In the genomic region with DNA sequence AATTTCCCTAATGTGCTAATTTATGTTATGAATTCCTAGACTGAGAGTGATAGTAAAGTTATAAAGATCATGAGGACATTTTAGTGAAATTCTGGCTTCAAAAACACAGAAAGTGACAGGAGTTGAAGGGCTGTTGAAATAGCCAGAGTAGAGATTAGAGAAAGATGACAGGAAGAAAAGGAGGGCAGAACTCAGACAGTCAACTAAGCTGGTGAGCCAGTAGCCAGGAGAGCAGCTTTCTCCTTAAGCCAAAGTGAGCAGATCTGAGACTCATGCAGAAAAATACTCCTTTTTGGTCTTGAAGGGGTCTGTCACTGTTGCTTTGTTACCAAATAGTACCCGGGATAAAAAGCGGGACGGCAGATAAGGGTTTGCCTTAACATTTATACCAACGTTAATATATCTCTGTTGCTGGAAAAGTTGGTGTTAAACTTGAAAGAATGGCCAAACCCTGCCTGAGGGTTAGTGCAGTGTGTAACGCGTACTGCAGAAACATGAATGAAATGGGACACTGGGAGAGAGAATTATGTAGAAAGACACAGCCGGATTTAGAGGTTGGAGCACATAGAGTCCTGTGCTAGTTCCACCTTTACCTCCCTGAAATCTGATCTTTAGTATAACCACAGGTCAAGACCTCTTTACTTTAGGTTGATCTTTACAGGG, we compare ENCODE assay signal across 21 cellular contexts. TPM values are rescaled to one million over a fixed set of nuclear protein-coding genes. Genes with fewer than 3 reads are reported as not detected.
A peak's percentile ranks its signal among the peaks of the same experiment; 100 is the strongest.
DNase-seq lines count a peak whose midpoint lies in the region; ATAC-seq, FAIRE-seq and TF ChIP-seq lines count a peak whose summit lies in the region.
"Had no signal": no experiment of that assay in that cellular context is flagged by ENCODE, and none has a peak within 500 bp of the region (broad histone marks: within the 10 kb centered on the region; RNA-seq: fewer than 3 reads in every experiment).

No MANE protein-coding gene starts in this region.

- H3K27me3 Mint-ChIP-seq in progenitor cell of endocrine pancreas = no peaks in the 10 kb centered on the region
- H3K27me3 Mint-ChIP-seq: activated naive CD4-positive, alpha-beta T cell treated with anti-CD3 and anti-CD28 coated beads, Interleukin-2, amount 50 U/mL, for 24 hours; stimulated activated naive B cell treated with anti-CD40 and anti-IgM and Interleukin-4, amounts not matched to agents 10 μg/mL and 1 μg/mL and 100 μg/mL, for 72 hours had no signal

- TF ChIP-seq EP300 in A549 (IDR thresholded peaks at IDR 0.05) (no peak), esophagus muscularis mucosa (IDR thresholded peaks at IDR 0.05) (no peak)

- H3K36me3 Mint-ChIP-seq in progenitor cell of endocrine pancreas (ENCODE audit: insufficient read depth) = peaks cover 2% of the 10 kb centered on the region

- POLR2A ChIA-PET in A549 (lab: Yijun Ruan, JAX) (no interaction called here), Panc1 (lab: Charles Lee) (no interaction called here)

- intact Hi-C loops in Panc1 (cut with micrococcal nuclease; ENCODE audit: unreplicated experiment) (no loop called here), esophagus muscularis mucosa (cut with DNase I) (no loop called here), thyroid gland (cut with DNase I) (no loop called here)

- H3K27ac ChIP-seq in A549 = peak overlapping the region in 1 of 2 experiments; percentile 24; a peak in 2 of 6 replicates
- H3K27ac ChIP-seq in Panc1 (ENCODE audit: low read length) = peak overlapping the region; percentile 39; the same call in 1 of the 2 replicates
- peak overlapping the region; percentile 24 to 72 (median 41) for H3K27ac ChIP-seq in esophagus muscularis mucosa (replicated peaks in 1 of 4)
- no peak overlapping the region for H3K27ac ChIP-seq in SJCRH30
- no peak overlapping the region for H3K27ac ChIP-seq in thyroid gland
- H3K27ac ChIP-seq: spleen had no signal

- DNase-seq in A549 (ENCODE audit: low read depth in 1 of 2, low spot score in 1 of 2) (no peak), Panc1 (ENCODE audit: low read depth, low spot score) (no peak), esophagus muscularis mucosa (ENCODE audit: extremely low spot score) (no peak), progenitor cell of endocrine pancreas (ENCODE audit: low spot score, unreplicated experiment) (no peak), SW 1271 (lab: John Stamatoyannopoulos, UW) (no peak), SJCRH30 (no peak), NCI-H526 treated with DMSO at 0.1 percent for 48 hours (lab: John Stamatoyannopoulos, UW) (no peak), thyroid gland (no peak)
- DNase-seq: ACHN; activated CD4-positive, alpha-beta T cell treated with anti-CD3 and anti-CD28 coated beads, Interleukin-2, amount 50 U/mL, for 1 hour; anterior cingulate cortex; central memory CD4-positive, alpha-beta T cell; KG1; mammary epithelial cell; NCI-H2171; NCI-H524 treated with DMSO at 0.1 percent for 48 hours; spleen; stimulated activated CD4-positive, alpha-beta T cell treated with anti-CD3 and anti-CD28 coated beads, Interleukin-4, amount 100 ng/mL, for 1 hour; stimulated activated naive B cell treated with anti-CD40 and anti-IgM and Interleukin-4, amounts not matched to agents 10 μg/mL and 1 μg/mL and 100 μg/mL, for 72 hours had no signal

- BruUV-seq in Panc1 (replicated peaks; lab: Mats Ljungman, UMichigan) = TSS peak; percentile 5

- TF ChIP-seq POLR2A in A549 (IDR thresholded peaks at IDR 0.05; ENCODE audit: low read length) (no peak), esophagus muscularis mucosa (IDR thresholded peaks at IDR 0.05; ENCODE audit: low read depth) (no peak), thyroid gland (IDR thresholded peaks at IDR 0.05) (no peak)

- H3K27ac Mint-ChIP-seq in progenitor cell of endocrine pancreas = peak overlapping the region; percentile 80
- H3K27ac Mint-ChIP-seq: activated naive CD4-positive, alpha-beta T cell treated with anti-CD3 and anti-CD28 coated beads, Interleukin-2, amount 50 U/mL, for 24 hours; stimulated activated naive B cell treated with anti-CD40 and anti-IgM and Interleukin-4, amounts not matched to agents 10 μg/mL and 1 μg/mL and 100 μg/mL, for 72 hours had no signal

- H3K4me1 ChIP-seq in A549 (peaks cover 73% of the 10 kb centered on the region), Panc1 (ENCODE audit: control insufficient read depth, insufficient read depth, low read length) (peaks cover 54% of the 10 kb centered on the region), esophagus muscularis mucosa (peaks cover 23 to 77% (median 64%) of the 10 kb centered on the region in 4 donors), SJCRH30 (no peaks in the 10 kb centered on the region; the same call in 1 of the 2 replicates), thyroid gland (peaks cover 40 to 58% of the 10 kb centered on the region in 2 donors)

- no peak for TF ChIP-seq RAD21 in A549 (conservative IDR thresholded peaks at IDR 0.05 in 1 of 2, IDR thresholded peaks at IDR 0.05 in 1 of 2)

- H3K4me3 ChIP-seq in A549 = no peak overlapping the region
- no peak overlapping the region for H3K4me3 ChIP-seq in Panc1 (ENCODE audit: low read depth in 2 of 2, low read length in 2 of 2)
- no peak overlapping the region for H3K4me3 ChIP-seq in esophagus muscularis mucosa
- H3K4me3 ChIP-seq in SJCRH30 = no peak overlapping the region
- H3K4me3 ChIP-seq in thyroid gland (replicated peaks in 1 of 3) = no peak overlapping the region
- H3K4me3 ChIP-seq: spleen had no signal

- H3K4me3 Mint-ChIP-seq in progenitor cell of endocrine pancreas (ENCODE audit: low read depth) = no peak overlapping the region
- H3K4me3 Mint-ChIP-seq: activated naive CD4-positive, alpha-beta T cell treated with anti-CD3 and anti-CD28 coated beads, Interleukin-2, amount 50 U/mL, for 24 hours; stimulated activated naive B cell treated with anti-CD40 and anti-IgM and Interleukin-4, amounts not matched to agents 10 μg/mL and 1 μg/mL and 100 μg/mL, for 72 hours had no signal

- H3K4me2 ChIP-seq in A549 = peak overlapping the region; percentile 48

- H3K9me3 ChIP-seq in A549 (no peaks in the 10 kb centered on the region), Panc1 (ENCODE audit: control insufficient read depth, insufficient read depth, low read depth, low read length) (no peaks in the 10 kb centered on the region), esophagus muscularis mucosa (no peaks in the 10 kb centered on the region), SJCRH30 (replicated peaks) (no peaks in the 10 kb centered on the region), thyroid gland (no peaks in the 10 kb centered on the region)
- H3K9me3 ChIP-seq: spleen had no signal

- in situ Hi-C loops in Panc1 (cut with HindIII; ENCODE audit: low pct_unique_long_range_greater_than_20kb, low sequenced_read_pairs) = no loop called here

- CTCF ChIA-PET in A549 (lab: Yijun Ruan, JAX) = interaction anchor here (0.9 to 7.3 kb wide), 7 partner anchors 10 to 465 kb away, joined by 3 to 44 read pairs (median 4); a partner anchor contains a TSS
- CTCF ChIA-PET in Panc1 (lab: Charles Lee) = no interaction called here

- 82% methylated on average over 7 of the region's 7 CpGs for WGBS in A549 (ENCODE audit: missing lambda C conversion rate)
- WGBS in esophagus muscularis mucosa = 78% methylated on average over 7 of the region's 7 CpGs
- 82 to 84% methylated on average over 7 of the region's 7 CpGs for WGBS in thyroid gland, 2 donors

- TF ChIP-seq CTCF in A549 (IDR thresholded peaks at IDR 0.05) (no peak), Panc1 (IDR thresholded peaks at IDR 0.05) (no peak), esophagus muscularis mucosa (IDR thresholded peaks at IDR 0.05) (no peak), progenitor cell of endocrine pancreas (IDR thresholded peaks at IDR 0.05; ENCODE audit: unreplicated experiment) (no peak), thyroid gland (IDR thresholded peaks at IDR 0.05) (no peak)

- ATAC-seq in A549 = peak in 1 of 2 experiments; percentile 23; a peak in 2 of 6 replicates
- peak; percentile 71 for ATAC-seq in Panc1
- ATAC-seq: stimulated activated naive B cell treated with anti-CD40 and anti-IgM and Interleukin-4, amounts not matched to agents 10 μg/mL and 1 μg/mL and 100 μg/mL, for 72 hours had no signal

- H3K36me3 ChIP-seq in Panc1 (ENCODE audit: control insufficient read depth, insufficient read depth, low read length) (peaks cover 3% of the 10 kb centered on the region; the same call in 1 of the 2 replicates), esophagus muscularis mucosa (no peaks in the 10 kb centered on the region), SJCRH30 (no peaks in the 10 kb centered on the region), thyroid gland (no peaks in the 10 kb centered on the region)

- H3K4me1 Mint-ChIP-seq in progenitor cell of endocrine pancreas (ENCODE audit: low read depth) = peaks cover 29% of the 10 kb centered on the region

- H3K27me3 ChIP-seq in Panc1 (ENCODE audit: control insufficient read depth, insufficient read depth, low read length) (no peaks in the 10 kb centered on the region), esophagus muscularis mucosa (no peaks in the 10 kb centered on the region), SJCRH30 (no peaks in the 10 kb centered on the region), thyroid gland (no peaks in the 10 kb centered on the region)
- H3K27me3 ChIP-seq: spleen had no signal

- no peak for FAIRE-seq in A549 (lab: Jason Lieb, UNC)
- FAIRE-seq: GM18507 had no signal

- no peaks in the 10 kb centered on the region for H3K9me3 Mint-ChIP-seq in progenitor cell of endocrine pancreas (ENCODE audit: low read depth)
- H3K9me3 Mint-ChIP-seq: activated naive CD4-positive, alpha-beta T cell treated with anti-CD3 and anti-CD28 coated beads, Interleukin-2, amount 50 U/mL, for 24 hours; stimulated activated naive B cell treated with anti-CD40 and anti-IgM and Interleukin-4, amounts not matched to agents 10 μg/mL and 1 μg/mL and 100 μg/mL, for 72 hours had no signal

RNA-seq across cellular contexts. Expression of a gene that starts 12.8 kb away (rescaled TPM):
- 147 and 148 TPM in 2 replicates for polyA plus RNA-seq in A549 (2011; rRNA removed)
- polyA plus RNA-seq in A549 (2012; cell fraction: cytosol; rRNA removed) = 66.5 and 81.2 TPM in 2 replicates
- 65.5 and 81.1 TPM in 2 replicates for polyA plus RNA-seq in A549 (2012; cell fraction: nucleus; rRNA removed)
- 124 to 145 TPM (median 133 TPM) in 3 replicates for polyA plus RNA-seq in A549 (2017; fragmentation: RNase III; extraction: RNeasy Plus Mini Kit Qiagen cat#74134 plus additional on column Dnase treatment)
- polyA minus RNA-seq in A549 (2011; rRNA and poly(A)+ RNA removed) = 94.6 and 102 TPM in 2 replicates
- 174 TPM for total RNA-seq in Panc1 (2021; ENCODE audit: unreplicated experiment)
- 148 TPM for polyA plus RNA-seq in Panc1 (2012; ENCODE audit: insufficient read length)
- total RNA-seq in esophagus muscularis mucosa = 100 to 1,000 TPM in 1 of 4 donors, 10 to 100 TPM in 3; 72.1 to 111 (median 91.0) TPM
- total RNA-seq in progenitor cell of endocrine pancreas = 90.2 and 101 TPM in 2 replicates
- 41.5 and 44.4 TPM in 2 replicates for total RNA-seq in SJCRH30 (2014; rRNA removed; shearing (Covaris generic))
- total RNA-seq in thyroid gland = 100 to 1,000 TPM in 3 of 4 donors, 10 to 100 TPM in 1; 90.3 to 200 (median 118) TPM

RNA-seq across cellular contexts. Expression of a gene that starts 37.1 kb away (rescaled TPM):
- polyA plus RNA-seq in A549 (2011; rRNA removed) (16.4 and 20.2 TPM in 2 replicates), A549 (2017; fragmentation: RNase III; extraction: RNeasy Plus Mini Kit Qiagen cat#74134 plus additional on column Dnase treatment) (14.4 to 16.7 TPM (median 16.1 TPM) in 3 replicates)
- 13.3 and 14.6 TPM in 2 replicates for polyA plus RNA-seq in A549 (2012; cell fraction: cytosol; rRNA removed)
- 31.9 and 33.1 TPM in 2 replicates for polyA plus RNA-seq in A549 (2012; cell fraction: nucleus; rRNA removed)
- 30.5 and 34.0 TPM in 2 replicates for polyA minus RNA-seq in A549 (2011; rRNA and poly(A)+ RNA removed)
- total RNA-seq in Panc1 (2021; ENCODE audit: unreplicated experiment) (26.1 TPM), esophagus muscularis mucosa (10 to 100 TPM; 26.2 to 43.5 (median 35.3) TPM), progenitor cell of endocrine pancreas (79.1 and 86.4 TPM in 2 replicates), thyroid gland (10 to 100 TPM; 36.2 to 63.4 (median 45.2) TPM)
- polyA plus RNA-seq in Panc1 (2012; ENCODE audit: insufficient read length) = 16.4 TPM
- total RNA-seq in SJCRH30 (2014; rRNA removed; shearing (Covaris generic)) = 30.3 and 35.1 TPM in 2 replicates

Comparison
In these comparisons a context has a peak if more than half of its experiments do, and no peak if none do; other contexts are left out.
1. H3K27ac ChIP-seq: peak in Panc1 (single experiment) and esophagus muscularis mucosa (4 of 4); none in SJCRH30 (single experiment) and thyroid gland (0 of 3).